In genomic region chr6:27023664-27024063, GRCh38 we compare ENCODE assay signal across 22 cellular contexts.
"Had no signal": no experiment of that assay in that cellular context is flagged by ENCODE, and none has a peak within 500 bp of the region (broad histone marks: within the 10 kb centered on the region; RNA-seq: fewer than 3 reads in every experiment).

No MANE protein-coding gene starts in this region.

- H3K36me3 ChIP-seq: colonic mucosa, esophagus muscularis mucosa, gastroesophageal sphincter, heart left ventricle, left lung, lower lobe of right lung had no signal

- H3K9me3 ChIP-seq: colonic mucosa, esophagus muscularis mucosa, gastroesophageal sphincter, lower lobe of right lung, mucosa of descending colon had no signal

- H3K4me1 ChIP-seq: colonic mucosa had no signal

- DNase-seq: colonic mucosa; cortex of kidney; effector CD8-positive, alpha-beta T cell; effector memory CD8-positive, alpha-beta T cell; foreskin keratinocyte; heart left ventricle; hypothalamus; left cardiac atrium; left lung; left ventricle myocardium superior; lower lobe of right lung; mesenchymal stem cell; mucosa of descending colon; naive B cell; naive thymus-derived CD8-positive, alpha-beta T cell had no signal

- H3K27me3 ChIP-seq: colonic mucosa, esophagus muscularis mucosa, foreskin keratinocyte, gastroesophageal sphincter, heart left ventricle, hepatocyte, left lung had no signal

- FAIRE-seq: endothelial cell of umbilical vein, frontal cortex, islet of Langerhans, keratinocyte had no signal

- H2AFZ ChIP-seq: hepatocyte had no signal

- H3K4me3 ChIP-seq: colonic mucosa, esophagus muscularis mucosa, gastroesophageal sphincter, heart left ventricle, hepatocyte, left lung, lower lobe of right lung, mucosa of descending colon had no signal

- H3K4me2 ChIP-seq: hepatocyte had no signal

- H3K27ac ChIP-seq: colonic mucosa, esophagus muscularis mucosa, foreskin keratinocyte, gastroesophageal sphincter, heart left ventricle, hepatocyte, left lung, lower lobe of right lung had no signal

- ATAC-seq: effector memory CD8-positive, alpha-beta T cell; foreskin keratinocyte; gastroesophageal sphincter; heart left ventricle; left cardiac atrium; left lung; left ventricle myocardium superior; lower lobe of right lung; mucosa of descending colon; naive thymus-derived CD8-positive, alpha-beta T cell had no signal
